In genomic region chr13:113210834-113211233, GRCh38 we compare ENCODE assay signal across 1 cellular context.
TF ChIP-seq lines count a peak whose summit lies in the region.

No MANE protein-coding gene starts in this region.

TF ChIP-seq in GM12878, 131 proteins besides CTCF, POLR2A, EP300 and RAD21:
- no peak for TF ChIP-seq DPF2 (IDR thresholded peaks at IDR 0.05)
- no peak for TF ChIP-seq LARP7 (IDR thresholded peaks at IDR 0.05)
- TF ChIP-seq ZBTB40 (IDR thresholded peaks at IDR 0.05; ENCODE audit: borderline replicate concordance): no peak
- no peak for TF ChIP-seq ZBTB4 (CRISPR knock-in tag; IDR thresholded peaks at IDR 0.05)
- TF ChIP-seq RB1 (IDR thresholded peaks at IDR 0.05; ENCODE audit: borderline replicate concordance): no peak
- TF ChIP-seq BHLHE40 (IDR thresholded peaks at IDR 0.05; ENCODE audit: borderline replicate concordance in 1 of 2, low read depth in 2 of 2, low read length in 1 of 2): no peak
- no peak for TF ChIP-seq BMI1 (IDR thresholded peaks at IDR 0.05; ENCODE audit: borderline replicate concordance)
- TF ChIP-seq IRF4 (IDR thresholded peaks at IDR 0.05; ENCODE audit: low read depth, low read length): no peak
- no peak for TF ChIP-seq GABPA (IDR thresholded peaks at IDR 0.05; ENCODE audit: low read depth)
- no peak for TF ChIP-seq IRF5 (IDR thresholded peaks at IDR 0.05; ENCODE audit: borderline replicate concordance)
- TF ChIP-seq ZNF217 (IDR thresholded peaks at IDR 0.05): no peak
- no peak for TF ChIP-seq NRF1 (conservative IDR thresholded peaks at IDR 0.05; ENCODE audit: low read depth, low read length)
TF ChIP-seq in GM12878: peak in this region for 0.
